8 cellular contexts compared by ENCODE assay signal in the genomic region with DNA sequence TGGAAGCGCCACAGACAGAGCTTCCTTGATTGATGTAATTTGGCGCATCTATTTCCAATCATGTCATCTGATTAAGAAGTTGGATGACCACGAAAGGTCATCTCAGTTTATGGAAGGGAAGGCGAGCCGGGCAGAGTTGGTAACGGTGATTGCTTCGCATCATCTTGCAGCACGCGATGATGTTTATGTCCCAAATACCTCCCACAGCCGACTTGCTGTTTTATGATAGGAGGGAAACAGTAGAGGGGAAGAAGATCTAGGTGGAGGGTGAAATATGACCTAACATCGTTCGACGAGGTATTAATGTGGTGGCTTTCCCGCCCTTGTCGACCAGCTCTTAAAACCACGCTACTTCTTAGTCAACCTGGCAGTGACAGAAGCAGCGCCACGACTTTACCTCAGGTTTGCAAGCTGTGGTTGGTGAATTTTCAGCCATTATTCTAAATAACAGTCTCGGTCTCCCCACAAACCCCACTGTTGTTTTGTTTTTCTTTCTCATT. TPM values are rescaled to one million over a fixed set of nuclear protein-coding genes. Genes with fewer than 3 reads are reported as not detected.
A peak's percentile ranks its signal among the peaks of the same experiment; 100 is the strongest.
DNase-seq lines count a peak whose midpoint lies in the region; ATAC-seq and TF ChIP-seq lines count a peak whose summit lies in the region.

No MANE protein-coding gene starts in this region.

- H3K4me1 ChIP-seq in endocrine pancreas (ENCODE audit: control insufficient read depth, insufficient read depth, low read length): peaks cover 12% of the 10 kb centered on the region
- H3K4me1 ChIP-seq in psoas muscle: peaks cover 11% of the 10 kb centered on the region
- H3K4me1 ChIP-seq in BE2C: peaks cover 16% of the 10 kb centered on the region

- peak; percentile 5 for ATAC-seq in GM21576 (IDR thresholded peaks at IDR 0.05; ENCODE audit: unreplicated experiment)
- peak in 1 of 4 donors; percentile 18 for ATAC-seq in psoas muscle

- TF ChIP-seq CTCF in psoas muscle (IDR thresholded peaks at IDR 0.05) (no peak), BE2C (IDR thresholded peaks at IDR 0.05; ENCODE audit: low read depth, low read length) (no peak)

- intact Hi-C loops in psoas muscle (cut with DNase I): loop anchor here (5.0 kb wide), 2 partner anchors 148 to 258 kb away; no protein-coding TSS in a partner anchor

- H3K36me3 ChIP-seq in endocrine pancreas (ENCODE audit: control insufficient read depth, insufficient read depth, low read length) (no peaks in the 10 kb centered on the region), psoas muscle (ENCODE audit: insufficient read depth in 1 of 2, low read depth in 1 of 2) (no peaks in the 10 kb centered on the region), BE2C (no peaks in the 10 kb centered on the region)

- H3K9ac ChIP-seq in endocrine pancreas (ENCODE audit: control insufficient read depth, insufficient read depth, low read length): peak overlapping the region; percentile 5

- H3K4me3 ChIP-seq in endocrine pancreas (ENCODE audit: control insufficient read depth, insufficient read depth, low read length) (no peak overlapping the region), psoas muscle (peak overlapping the region; percentile 85), BE2C (ENCODE audit: low read depth, low read length) (no peak overlapping the region)

- WGBS in psoas muscle, 3 donors: 58 to 68% (median 59%) methylated on average over 19 of the region's 19 CpGs

- DNase-seq in T-helper 2 cell (peak in 4 of 5 experiments; percentile 9 to 94 (median 54)), psoas muscle (no peak), BE2C (no peak), CD1c-positive myeloid dendritic cell (ENCODE audit: extremely low spot score) (no peak), germinal center (ENCODE audit: low spot score) (no peak), NK-92 (lab: John Stamatoyannopoulos, UW; ENCODE audit: unreplicated experiment) (no peak)

- H3K27ac ChIP-seq in psoas muscle: peak overlapping the region; percentile 71

- H3K9me3 ChIP-seq in endocrine pancreas (ENCODE audit: control insufficient read depth, low read length) (no peaks in the 10 kb centered on the region), psoas muscle (no peaks in the 10 kb centered on the region), BE2C (no peaks in the 10 kb centered on the region)

- no peaks in the 10 kb centered on the region for H3K27me3 ChIP-seq in endocrine pancreas (ENCODE audit: control insufficient read depth, insufficient read depth, low read length)
- no peaks in the 10 kb centered on the region for H3K27me3 ChIP-seq in psoas muscle (ENCODE audit: insufficient read depth in 3 of 3, low read length in 2 of 3)
- no peaks in the 10 kb centered on the region for H3K27me3 ChIP-seq in BE2C

RNA-seq across cellular contexts. Expression of gene TANC2, which starts 0.8 kb away (rescaled TPM):
- total RNA-seq in psoas muscle: 10 to 100 TPM in 2 of 4 donors, 1 to 10 TPM in 2; 6.1 to 12.4 (median 9.6) TPM
- 1 to 10 TPM; 1.2 to 4.9 (median 1.8) TPM for polyA plus RNA-seq in psoas muscle
- 18.6 TPM for polyA plus RNA-seq in BE2C (2012; ENCODE audit: insufficient read depth, insufficient read length, low read depth)

Comparison
In these comparisons a context has a peak if more than half of its experiments do, and no peak if none do; other contexts are left out.
1. DNase-seq: peak in T-helper 2 cell (4 of 5); none in psoas muscle (0 of 2), BE2C (single experiment), CD1c-positive myeloid dendritic cell (single experiment), germinal center (single experiment) and NK-92 (single experiment).